ENCODE assay signal across 1 cellular context in genomic region chr7:74164985-74165456, GRCh38.
TF ChIP-seq lines count a peak whose summit lies in the region.

No MANE protein-coding gene starts in this region.

TF ChIP-seq in HepG2, 621 proteins besides CTCF, POLR2A, EP300 and RAD21:
- no peak for TF ChIP-seq ZUFSP (CRISPR knock-in tag; IDR thresholded peaks at IDR 0.05; ENCODE audit: borderline replicate concordance)
- TF ChIP-seq SAP130 (CRISPR knock-in tag; IDR thresholded peaks at IDR 0.05; ENCODE audit: low read depth), result 0 out of 2 replicates have a peak, but pooled peaks have one; percentile 18
- TF ChIP-seq SOX5 (CRISPR knock-in tag; IDR thresholded peaks at IDR 0.05; ENCODE audit: borderline replicate concordance), result no peak
- no peak for TF ChIP-seq GABPB1 (CRISPR knock-in tag; IDR thresholded peaks at IDR 0.05)
- peak; percentile 34 for TF ChIP-seq STAG1 (CRISPR knock-in tag; IDR thresholded peaks at IDR 0.05)
- peak; percentile 18; the same call in 1 of the 2 replicates for TF ChIP-seq HMG20A (CRISPR knock-in tag; IDR thresholded peaks at IDR 0.05; ENCODE audit: borderline replicate concordance)
- no peak for TF ChIP-seq ZNF710 (CRISPR knock-in tag; IDR thresholded peaks at IDR 0.05; ENCODE audit: borderline replicate concordance)
- TF ChIP-seq PPARG (CRISPR knock-in tag; conservative IDR thresholded peaks at IDR 0.05), result no peak
- peak; percentile 83; the same call in 1 of the 2 replicates for TF ChIP-seq ZNF362 (CRISPR knock-in tag; IDR thresholded peaks at IDR 0.05; ENCODE audit: borderline replicate concordance)
- TF ChIP-seq ZNF652 (CRISPR knock-in tag; IDR thresholded peaks at IDR 0.05; ENCODE audit: borderline replicate concordance, low read depth), result peak; percentile 95
